ENCODE assay signal across 27 cellular contexts in the genomic region with DNA sequence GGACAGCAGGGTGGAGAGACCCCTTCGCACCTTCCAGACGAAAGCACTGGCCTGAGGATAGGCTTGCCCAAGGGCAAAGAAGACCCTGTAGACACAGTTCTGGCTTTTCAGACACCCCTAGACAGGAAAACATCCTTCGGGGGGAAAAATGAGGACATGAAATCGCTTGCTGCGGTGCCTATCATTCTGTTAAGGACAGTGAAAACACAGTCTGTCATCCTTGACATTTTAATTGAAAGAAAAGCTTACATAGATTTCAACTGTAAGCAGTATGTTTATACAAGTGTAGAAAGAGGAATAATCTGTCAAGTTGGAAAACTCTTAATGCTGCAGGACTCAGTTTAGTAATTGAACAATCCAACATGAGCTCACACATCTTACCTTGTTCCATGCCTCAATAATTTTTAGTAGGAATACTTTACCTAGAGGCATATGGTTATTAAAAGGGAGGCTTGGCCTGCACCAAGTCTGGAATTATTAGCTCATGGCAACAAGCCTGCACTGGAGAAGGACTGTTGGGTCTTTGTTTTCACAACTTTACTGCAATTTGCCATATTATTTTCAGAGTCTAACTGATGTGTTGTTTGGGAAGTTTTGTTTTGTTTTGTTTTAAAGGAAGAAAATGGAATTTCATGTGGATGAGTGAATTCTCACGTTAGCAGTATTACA.
A peak's percentile ranks its signal among the peaks of the same experiment; 100 is the strongest.
DNase-seq lines count a peak whose midpoint lies in the region; FAIRE-seq and TF ChIP-seq lines count a peak whose summit lies in the region.
"Had no signal": no experiment of that assay in that cellular context is flagged by ENCODE, and none has a peak within 500 bp of the region (broad histone marks: within the 10 kb centered on the region; RNA-seq: fewer than 3 reads in every experiment).

No MANE protein-coding gene starts in this region.

- CTCF ChIA-PET in RWPE1 (lab: Yijun Ruan, JAX): interaction anchor here (1.2 kb wide), 1 partner anchor 11 kb away, joined by 3 read pairs; no protein-coding TSS in a partner anchor

- no peak for TF ChIP-seq CTCF in neural crest cell (conservative IDR thresholded peaks at IDR 0.05)
- TF ChIP-seq CTCF in RWPE1 (conservative IDR thresholded peaks at IDR 0.05; ENCODE audit: low read depth): no peak

- no peaks in the 10 kb centered on the region for H3K9me3 Mint-ChIP-seq in neural crest cell
- H3K9me3 Mint-ChIP-seq: CD4-positive, alpha-beta T cell; GM23338 had no signal

- peak; percentile 53 for FAIRE-seq in islet of Langerhans (lab: Jason Lieb, UNC)
- FAIRE-seq: G401.6, GM12892, HepG2, K562 had no signal

- no peak overlapping the region for H3K27ac ChIP-seq in RWPE1
- H3K27ac ChIP-seq: 22Rv1, BLaER1, HL-60 had no signal

- POLR2A ChIA-PET in RWPE1 (lab: Yijun Ruan, JAX; ENCODE audit: low non-redundant PET): no interaction called here

- DNase-seq in DMS 273 (lab: John Stamatoyannopoulos, UW; ENCODE audit: unreplicated experiment) (peak; percentile 45), DMS 273 treated with DMSO at 0.1 percent for 48 hours (lab: John Stamatoyannopoulos, UW) (no peak), neural crest cell (ENCODE audit: low read depth, low spot score) (no peak), middle frontal gyrus (ENCODE audit: extremely low spot score, low spot score) (no peak), COR-L47 (lab: John Stamatoyannopoulos, UW) (no peak), RWPE1 (ENCODE audit: low spot score) (no peak), DMS53 (lab: John Stamatoyannopoulos, UW) (no peak)
- DNase-seq: ACHN; Caco-2; CD4-positive, alpha-beta T cell; DMS153; MM.1S; NCI-H1048; NCI-H1417 treated with DMSO at 0.1 percent for 48 hours; NCI-H2029; NCI-H2227 treated with DMSO at 0.1 percent for 48 hours; NCI-H510A; SIG-M5 had no signal

- H3K4me3 Mint-ChIP-seq in neural crest cell: no peak overlapping the region
- H3K4me3 Mint-ChIP-seq: CD4-positive, alpha-beta T cell; GM23338 had no signal

- no peaks in the 10 kb centered on the region for H3K27me3 Mint-ChIP-seq in neural crest cell (ENCODE audit: low read depth)
- H3K27me3 Mint-ChIP-seq: CD4-positive, alpha-beta T cell had no signal

- peaks cover 13% of the 10 kb centered on the region for H3K4me1 Mint-ChIP-seq in neural crest cell
- H3K4me1 Mint-ChIP-seq: GM23338 had no signal

- H3K27ac Mint-ChIP-seq in neural crest cell (ENCODE audit: unreplicated experiment): peak overlapping the region; percentile 15
- H3K27ac Mint-ChIP-seq: CD4-positive, alpha-beta T cell; GM23338 had no signal

- no peaks in the 10 kb centered on the region for H3K36me3 Mint-ChIP-seq in neural crest cell (ENCODE audit: low read depth)
